Comparison of ENCODE assay signal across 28 cellular contexts in genomic region chr13:45200701-45201230, GRCh38. TPM values are rescaled to one million over a fixed set of nuclear protein-coding genes. Genes with fewer than 3 reads are reported as not detected.
A peak's percentile ranks its signal among the peaks of the same experiment; 100 is the strongest.
DNase-seq lines count a peak whose midpoint lies in the region; ATAC-seq, FAIRE-seq and TF ChIP-seq lines count a peak whose summit lies in the region.
"Had no signal": no experiment of that assay in that cellular context is flagged by ENCODE, and none has a peak within 500 bp of the region (broad histone marks: within the 10 kb centered on the region; RNA-seq: fewer than 3 reads in every experiment).

Gene KCTD4, minus strand, starts transcription at chr13:45201045. Its CDS starts 6,478 bp downstream, at chr13:45194567.

- no peaks in the 10 kb centered on the region for H3K9me3 ChIP-seq in BLaER1 treated with 17β-estradiol and CSF1 and Interleukin-3, amounts not matched to agents 10 nM and 100 nM (replicated peaks in 1 of 11)
- H3K9me3 ChIP-seq in Loucy (ENCODE audit: insufficient read depth, low read depth, low read length) (no peaks in the 10 kb centered on the region), mesenchymal stem cell (ENCODE audit: control insufficient read depth, low read length) (no peaks in the 10 kb centered on the region), mucosa of descending colon (no peaks in the 10 kb centered on the region)
- H3K9me3 ChIP-seq: body of pancreas, colonic mucosa, suprapubic skin, vagina had no signal

- intact Hi-C loops in mucosa of descending colon (cut with DNase I, micrococcal nuclease) = no loop called here

- H3K27me3 ChIP-seq in BLaER1 treated with 17β-estradiol and CSF1 and Interleukin-3, amounts not matched to agents 10 nM and 100 nM = no peaks in the 10 kb centered on the region
- H3K27me3 ChIP-seq in Loucy (ENCODE audit: insufficient read depth, low read length, poor library complexity, severe bottlenecking) = no peaks in the 10 kb centered on the region
- no peaks in the 10 kb centered on the region for H3K27me3 ChIP-seq in bronchial epithelial cell (ENCODE audit: control insufficient read depth, insufficient read depth, low read length)
- no peaks in the 10 kb centered on the region for H3K27me3 ChIP-seq in mesenchymal stem cell (ENCODE audit: control insufficient read depth in 1 of 2, insufficient read depth in 1 of 2, low read length in 2 of 2)
- H3K27me3 ChIP-seq: body of pancreas, colonic mucosa, suprapubic skin, vagina had no signal

- peaks cover 13 to 36% (median 26%) of the 10 kb centered on the region in 10 experiments for H3K4me1 ChIP-seq in BLaER1 treated with 17β-estradiol and CSF1 and Interleukin-3, amounts not matched to agents 10 nM and 100 nM
- H3K4me1 ChIP-seq in Loucy (ENCODE audit: insufficient read depth, low read length, poor library complexity, severe bottlenecking) (peaks cover 8% of the 10 kb centered on the region), mesenchymal stem cell (ENCODE audit: control insufficient read depth, insufficient read depth, low read depth, low read length) (peaks cover 3% of the 10 kb centered on the region), mucosa of descending colon (ENCODE audit: low read depth) (no peaks in the 10 kb centered on the region)
- H3K4me1 ChIP-seq: colonic mucosa, suprapubic skin had no signal

- peak within 1 kb of the TSS; percentile 2 for H2AK5ac ChIP-seq in mesenchymal stem cell (ENCODE audit: low read length, severe bottlenecking)

- H3K79me2 ChIP-seq in Loucy (ENCODE audit: insufficient read depth, low read length) = no peaks in the 10 kb centered on the region

- H3K18ac ChIP-seq in mesenchymal stem cell (ENCODE audit: low read depth in 1 of 2, low read length in 2 of 2) = no peak within 1 kb of the TSS

- H3K14ac ChIP-seq in mesenchymal stem cell (ENCODE audit: low read length in 2 of 2) = no peak within 1 kb of the TSS

- no peak within 1 kb of the TSS for H3K27ac ChIP-seq in BLaER1 treated with 17β-estradiol and CSF1 and Interleukin-3, amounts not matched to agents 10 nM and 100 nM
- peak within 1 kb of the TSS; percentile 9 for H3K27ac ChIP-seq in mesenchymal stem cell (ENCODE audit: low read length, poor library complexity, severe bottlenecking)
- H3K27ac ChIP-seq: body of pancreas, colonic mucosa, suprapubic skin, vagina had no signal

- no peaks in the 10 kb centered on the region for H3F3A ChIP-seq in Loucy (ENCODE audit: low read depth)

- H3K9me2 ChIP-seq in Loucy (replicated peaks; ENCODE audit: low read depth, low read length) = no peaks in the 10 kb centered on the region

- no peak within 1 kb of the TSS for H4K91ac ChIP-seq in mesenchymal stem cell (ENCODE audit: low read length)

- H2BK15ac ChIP-seq in mesenchymal stem cell (ENCODE audit: low read depth, poor library complexity, severe bottlenecking) = no peak within 1 kb of the TSS

- H2BK5ac ChIP-seq in mesenchymal stem cell (ENCODE audit: low read depth, low read length, poor library complexity, severe bottlenecking) = no peak within 1 kb of the TSS

- H3K23ac ChIP-seq in mesenchymal stem cell (ENCODE audit: low read length in 2 of 2) = no peak within 1 kb of the TSS

- H3K36me3 ChIP-seq in BLaER1 treated with 17β-estradiol and CSF1 and Interleukin-3, amounts not matched to agents 10 nM and 100 nM = peaks cover 0 to 34% (median 24%) of the 10 kb centered on the region in 11 experiments; a peak in 15 of 22 replicates
- H3K36me3 ChIP-seq in Loucy (ENCODE audit: insufficient read depth, low read length) = peaks cover 4% of the 10 kb centered on the region; the same call in 1 of the 2 replicates
- H3K36me3 ChIP-seq in bronchial epithelial cell (ENCODE audit: control insufficient read depth, insufficient read depth, low read length) = no peaks in the 10 kb centered on the region
- no peaks in the 10 kb centered on the region for H3K36me3 ChIP-seq in mesenchymal stem cell (ENCODE audit: control insufficient read depth in 1 of 2, insufficient read depth in 2 of 2, low read depth in 1 of 2, low read length in 2 of 2)
- H3K36me3 ChIP-seq in mucosa of descending colon (ENCODE audit: low read depth) = no peaks in the 10 kb centered on the region
- H3K36me3 ChIP-seq: colonic mucosa, suprapubic skin, vagina had no signal

- no peak within 1 kb of the TSS for H2AFZ ChIP-seq in Loucy (ENCODE audit: low read length)
- no peak within 1 kb of the TSS for H2AFZ ChIP-seq in mesenchymal stem cell (ENCODE audit: low read depth, low read length)

- no peak within 1 kb of the TSS for H4K8ac ChIP-seq in mesenchymal stem cell (ENCODE audit: low read length)

- FAIRE-seq in bronchial epithelial cell (lab: Jason Lieb, UNC) = no peak
- FAIRE-seq: HTR-8/SVneo had no signal

- H3K9ac ChIP-seq in BLaER1 treated with 17β-estradiol and CSF1 and Interleukin-3, amounts not matched to agents 10 nM and 100 nM = no peak within 1 kb of the TSS
- no peak within 1 kb of the TSS for H3K9ac ChIP-seq in Loucy (ENCODE audit: low read depth, low read length, poor library complexity, severe bottlenecking)
- H3K9ac ChIP-seq in mesenchymal stem cell (ENCODE audit: low read length) = no peak within 1 kb of the TSS

- TF ChIP-seq CTCF in Loucy (conservative IDR thresholded peaks at IDR 0.05; ENCODE audit: low read length) = no peak
- TF ChIP-seq CTCF in bronchial epithelial cell (IDR thresholded peaks at IDR 0.05; ENCODE audit: insufficient read depth, low read length, severe bottlenecking) = no peak
- TF ChIP-seq CTCF in mucosa of descending colon (IDR thresholded peaks at IDR 0.05) = no peak

- no peak within 1 kb of the TSS for H2BK120ac ChIP-seq in mesenchymal stem cell (ENCODE audit: low read depth, low read length)

- no peak within 1 kb of the TSS for H3K4ac ChIP-seq in mesenchymal stem cell (ENCODE audit: low read depth in 1 of 2, low read length in 2 of 2)

- H3K4me2 ChIP-seq in BLaER1 treated with 17β-estradiol and CSF1 and Interleukin-3, amounts not matched to agents 10 nM and 100 nM = peak within 1 kb of the TSS in 8 of 11 experiments; percentile 21 to 50 (median 42); a peak in 7 of 22 replicates
- H3K4me2 ChIP-seq in Loucy (ENCODE audit: low read depth, low read length, poor library complexity, severe bottlenecking) (peak within 1 kb of the TSS; percentile 26), mesenchymal stem cell (ENCODE audit: low read length, poor library complexity, severe bottlenecking) (no peak within 1 kb of the TSS)

- H2BK12ac ChIP-seq in mesenchymal stem cell (ENCODE audit: low read length in 2 of 2) = no peak within 1 kb of the TSS

- peaks cover 15% of the 10 kb centered on the region for H3K79me1 ChIP-seq in mesenchymal stem cell (replicated peaks; ENCODE audit: low read length, poor library complexity, severe bottlenecking)

- no peak for ATAC-seq in HG03196 (IDR thresholded peaks at IDR 0.05; ENCODE audit: unreplicated experiment)
- no peak for ATAC-seq in mucosa of descending colon
- ATAC-seq: activated T-cell treated with anti-CD3 and anti-CD28 coated beads, Interleukin-2, amount 50 U/mL, for 4 hours; body of pancreas; Panc1 had no signal

- peak; percentile 49 for DNase-seq in bronchial epithelial cell (ENCODE audit: low read depth)
- peak; percentile 36 for DNase-seq in mesenchymal stem cell
- DNase-seq in NCI-H1092 (lab: John Stamatoyannopoulos, UW) = no peak
- DNase-seq in mucosa of descending colon = no peak
- DNase-seq in T1000 (lab: John Stamatoyannopoulos, UW) = no peak
- DNase-seq: activated CD4-positive, CD25-positive, alpha-beta regulatory T cell treated with anti-CD3 and anti-CD28 coated beads, Interleukin-2, amount 50 U/mL, for 72 hours; activated CD8-positive, alpha-beta memory T cell treated with anti-CD3 and anti-CD28 coated beads for 24 hours; activated naive CD4-positive, alpha-beta T cell treated with anti-CD3 and anti-CD28 coated beads, Interleukin-2, amount 10 ng/mL, durations not matched to agents 7 days and 5 days; activated T-cell treated with anti-CD3 and anti-CD28 coated beads, Interleukin-2, amount 50 U/mL, for 4 hours; body of pancreas; CD4-positive, alpha-beta memory T cell; colonic mucosa; foreskin melanocyte; hippocampal formation; islet precursor cell; NCI-H1048; NCI-H2029; occipital lobe had no signal

- peaks cover 5 to 76% (median 11%) of the 10 kb centered on the region in 11 experiments; a peak in 19 of 22 replicates for H4K20me1 ChIP-seq in BLaER1 treated with 17β-estradiol and CSF1 and Interleukin-3, amounts not matched to agents 10 nM and 100 nM
- no peaks in the 10 kb centered on the region for H4K20me1 ChIP-seq in Loucy (ENCODE audit: insufficient read depth, low read length, poor library complexity, severe bottlenecking)

- no peak within 1 kb of the TSS for H3K4me3 ChIP-seq in BLaER1 treated with 17β-estradiol and CSF1 and Interleukin-3, amounts not matched to agents 10 nM and 100 nM
- no peak within 1 kb of the TSS for H3K4me3 ChIP-seq in Loucy (ENCODE audit: low read length, poor library complexity, severe bottlenecking)
- H3K4me3 ChIP-seq in bronchial epithelial cell (ENCODE audit: low read depth, low read length) = no peak within 1 kb of the TSS
- H3K4me3 ChIP-seq in mesenchymal stem cell (ENCODE audit: insufficient read depth in 1 of 2, low read depth in 1 of 2, low read length in 2 of 2) = peak within 1 kb of the TSS in 1 of 2 experiments; percentile 59
- no peak within 1 kb of the TSS for H3K4me3 ChIP-seq in mucosa of descending colon
- H3K4me3 ChIP-seq: body of pancreas, colonic mucosa, lung, suprapubic skin, vagina had no signal

- 86% methylated on average over 2 of the region's 2 CpGs for WGBS in mesenchymal stem cell

RNA-seq across cellular contexts. Expression of gene KCTD4, which starts in this region (rescaled TPM):
- total RNA-seq in bronchial epithelial cell = not detected in 2 replicates
- polyA plus RNA-seq in mesenchymal stem cell (2013, experiment 1 of 2) = not detected
- polyA plus RNA-seq in mesenchymal stem cell (2013, experiment 2 of 2) = not detected
- 1 to 10 TPM in 2 of 3 donors, under 1 TPM in 1; 0.14 to 2.5 (median 1.2) TPM for total RNA-seq in mucosa of descending colon
- total RNA-seq: activated T-cell treated with anti-CD3 and anti-CD28 coated beads, Interleukin-2, amount 50 U/mL, for 4 hours; body of pancreas; CD4-positive, alpha-beta memory T cell; H4; lung; NCI-H460; vagina had no signal
- polyA plus RNA-seq: lung had no signal

Comparison
In these comparisons a context has a peak if more than half of its experiments do, and no peak if none do; other contexts are left out.
1. Peak in DNase-seq in bronchial epithelial cell; RNA of the gene not detected or under 1 TPM.